ENCODE assay signal across 1 cellular context in the genomic region with DNA sequence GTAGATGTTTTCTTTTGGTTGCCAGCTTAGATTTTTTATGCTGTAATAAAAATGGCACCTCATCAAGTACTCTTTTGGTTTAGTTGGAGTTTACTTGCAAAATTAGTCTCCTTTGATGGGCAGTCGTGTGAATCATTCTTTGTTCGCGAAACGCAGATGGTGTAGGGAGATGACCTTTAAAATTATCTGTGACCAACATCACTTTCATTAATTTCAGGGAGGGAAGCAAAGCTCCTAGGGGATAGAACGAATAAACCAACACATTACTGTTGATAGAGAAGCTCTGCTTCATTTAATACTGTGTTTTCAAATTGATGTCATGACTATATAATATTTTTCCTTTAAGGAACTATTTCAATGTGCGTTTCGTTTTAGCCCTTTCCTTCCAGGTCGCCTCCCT.
TF ChIP-seq lines count a peak whose summit lies in the region.

No MANE protein-coding gene starts in this region.

TF ChIP-seq in WTC11, 78 proteins besides CTCF, POLR2A, EP300 and RAD21 (continued from another document):
- TF ChIP-seq, protein P1, sequence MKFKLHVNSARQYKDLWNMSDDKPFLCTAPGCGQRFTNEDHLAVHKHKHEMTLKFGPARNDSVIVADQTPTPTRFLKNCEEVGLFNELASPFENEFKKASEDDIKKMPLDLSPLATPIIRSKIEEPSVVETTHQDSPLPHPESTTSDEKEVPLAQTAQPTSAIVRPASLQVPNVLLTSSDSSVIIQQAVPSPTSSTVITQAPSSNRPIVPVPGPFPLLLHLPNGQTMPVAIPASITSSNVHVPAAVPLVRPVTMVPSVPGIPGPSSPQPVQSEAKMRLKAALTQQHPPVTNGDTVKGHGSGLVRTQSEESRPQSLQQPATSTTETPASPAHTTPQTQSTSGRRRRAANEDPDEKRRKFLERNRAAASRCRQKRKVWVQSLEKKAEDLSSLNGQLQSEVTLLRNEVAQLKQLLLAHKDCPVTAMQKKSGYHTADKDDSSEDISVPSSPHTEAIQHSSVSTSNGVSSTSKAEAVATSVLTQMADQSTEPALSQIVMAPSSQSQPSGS (CRISPR knock-in tag; IDR thresholded peaks at IDR 0.05; ENCODE audit: borderline replicate concordance, low read depth): no peak
- TF ChIP-seq IRF1 (CRISPR knock-in tag; IDR thresholded peaks at IDR 0.05) (no peak), ZNF396 (CRISPR knock-in tag; IDR thresholded peaks at IDR 0.05; ENCODE audit: borderline replicate concordance) (no peak)
- TF ChIP-seq, protein P2, sequence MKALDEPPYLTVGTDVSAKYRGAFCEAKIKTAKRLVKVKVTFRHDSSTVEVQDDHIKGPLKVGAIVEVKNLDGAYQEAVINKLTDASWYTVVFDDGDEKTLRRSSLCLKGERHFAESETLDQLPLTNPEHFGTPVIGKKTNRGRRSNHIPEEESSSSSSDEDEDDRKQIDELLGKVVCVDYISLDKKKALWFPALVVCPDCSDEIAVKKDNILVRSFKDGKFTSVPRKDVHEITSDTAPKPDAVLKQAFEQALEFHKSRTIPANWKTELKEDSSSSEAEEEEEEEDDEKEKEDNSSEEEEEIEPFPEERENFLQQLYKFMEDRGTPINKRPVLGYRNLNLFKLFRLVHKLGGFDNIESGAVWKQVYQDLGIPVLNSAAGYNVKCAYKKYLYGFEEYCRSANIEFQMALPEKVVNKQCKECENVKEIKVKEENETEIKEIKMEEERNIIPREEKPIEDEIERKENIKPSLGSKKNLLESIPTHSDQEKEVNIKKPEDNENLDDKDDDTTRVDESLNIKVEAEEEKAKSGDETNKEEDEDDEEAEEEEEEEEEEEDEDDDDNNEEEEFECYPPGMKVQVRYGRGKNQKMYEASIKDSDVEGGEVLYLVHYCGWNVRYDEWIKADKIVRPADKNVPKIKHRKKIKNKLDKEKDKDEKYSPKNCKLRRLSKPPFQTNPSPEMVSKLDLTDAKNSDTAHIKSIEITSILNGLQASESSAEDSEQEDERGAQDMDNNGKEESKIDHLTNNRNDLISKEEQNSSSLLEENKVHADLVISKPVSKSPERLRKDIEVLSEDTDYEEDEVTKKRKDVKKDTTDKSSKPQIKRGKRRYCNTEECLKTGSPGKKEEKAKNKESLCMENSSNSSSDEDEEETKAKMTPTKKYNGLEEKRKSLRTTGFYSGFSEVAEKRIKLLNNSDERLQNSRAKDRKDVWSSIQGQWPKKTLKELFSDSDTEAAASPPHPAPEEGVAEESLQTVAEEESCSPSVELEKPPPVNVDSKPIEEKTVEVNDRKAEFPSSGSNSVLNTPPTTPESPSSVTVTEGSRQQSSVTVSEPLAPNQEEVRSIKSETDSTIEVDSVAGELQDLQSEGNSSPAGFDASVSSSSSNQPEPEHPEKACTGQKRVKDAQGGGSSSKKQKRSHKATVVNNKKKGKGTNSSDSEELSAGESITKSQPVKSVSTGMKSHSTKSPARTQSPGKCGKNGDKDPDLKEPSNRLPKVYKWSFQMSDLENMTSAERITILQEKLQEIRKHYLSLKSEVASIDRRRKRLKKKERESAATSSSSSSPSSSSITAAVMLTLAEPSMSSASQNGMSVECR (CRISPR knock-in tag; IDR thresholded peaks at IDR 0.05; ENCODE audit: borderline replicate concordance): no peak
